Comparison of ENCODE assay signal across 9 cellular contexts in the genomic region with DNA sequence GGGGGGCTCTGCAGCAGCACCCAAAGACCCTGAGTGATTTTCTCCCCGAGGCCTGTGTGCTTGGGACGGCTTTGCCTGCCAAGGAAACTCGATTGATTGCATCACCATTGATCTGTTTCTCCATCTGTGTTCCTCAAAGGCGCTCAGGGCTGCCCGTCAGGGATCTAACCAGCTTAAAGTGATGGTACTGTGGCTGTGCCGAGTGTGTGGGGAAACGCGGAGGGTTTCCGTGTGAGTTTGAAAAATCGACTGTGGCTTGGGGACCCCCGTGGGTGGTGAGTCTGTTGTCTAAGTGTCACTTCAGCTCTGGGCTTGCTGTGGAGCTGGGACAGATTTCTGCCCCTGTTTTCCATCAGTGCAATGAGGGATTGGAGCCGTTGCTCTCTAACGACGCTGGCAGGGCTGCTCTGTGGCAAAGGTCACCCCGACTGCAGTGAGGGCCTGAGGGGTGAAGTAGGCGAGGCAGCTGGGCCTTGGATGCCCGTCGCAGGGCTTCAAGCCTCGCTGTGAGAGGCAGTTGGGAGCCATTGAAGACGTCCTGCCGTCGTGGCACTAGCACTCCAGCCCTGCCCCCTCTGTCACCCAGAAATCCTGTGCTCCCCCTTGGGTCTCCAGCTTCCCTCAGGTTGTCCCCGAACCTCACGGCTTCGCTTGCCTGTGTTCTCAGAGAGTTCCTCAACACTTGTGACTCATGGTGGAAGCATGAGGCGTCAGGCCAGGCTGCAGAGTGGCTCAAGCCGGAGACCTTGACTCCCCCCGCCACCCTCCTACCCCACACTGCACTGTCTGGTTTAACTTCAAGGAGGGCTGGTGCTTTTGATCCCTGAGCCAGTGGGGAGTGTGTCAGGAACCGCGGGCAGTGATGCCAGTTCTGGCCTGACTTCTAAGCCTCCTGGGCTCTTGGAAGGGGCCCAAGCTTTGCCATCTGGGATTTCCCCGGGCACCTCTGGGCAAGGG. TPM values are rescaled to one million over a fixed set of nuclear protein-coding genes. Genes with fewer than 3 reads are reported as not detected.
DNase-seq lines count a peak whose midpoint lies in the region; ATAC-seq and TF ChIP-seq lines count a peak whose summit lies in the region.
"Had no signal": no experiment of that assay in that cellular context is flagged by ENCODE, and none has a peak within 500 bp of the region (broad histone marks: within the 10 kb centered on the region; RNA-seq: fewer than 3 reads in every experiment).

No MANE protein-coding gene starts in this region.

- H3K4me3 Mint-ChIP-seq in neural progenitor cell = peak overlapping the region; percentile 35
- H3K4me3 Mint-ChIP-seq: dendritic cell treated with granulocyte-macrophage colony-stimulating factor and Interleukin-4, amounts not matched to agents 40 ng/mL and 50 ng/mL, for 4 days had no signal

- H4K20me1 ChIP-seq in neural progenitor cell (ENCODE audit: low read depth) = peaks cover 5% of the 10 kb centered on the region

- no peak for ATAC-seq in GM18909 (IDR thresholded peaks at IDR 0.05; ENCODE audit: poor library complexity, unreplicated experiment)
- no peak for ATAC-seq in GM21526 (IDR thresholded peaks at IDR 0.05; ENCODE audit: low FRiP score, unreplicated experiment)

- peaks cover 24% of the 10 kb centered on the region for H3K27me3 Mint-ChIP-seq in neural progenitor cell (ENCODE audit: insufficient read depth, low read depth)

- peaks cover 10% of the 10 kb centered on the region for H3K27me3 ChIP-seq in neural progenitor cell

- H2AFZ ChIP-seq in neural progenitor cell (replicated peaks) = no peak overlapping the region

- H3K9me3 ChIP-seq in neural progenitor cell (ENCODE audit: low read depth) = no peaks in the 10 kb centered on the region

- no peak for TF ChIP-seq CTCF in neural progenitor cell (IDR thresholded peaks at IDR 0.05)

- no peaks in the 10 kb centered on the region for H3K36me3 Mint-ChIP-seq in neural progenitor cell

- H3K9ac ChIP-seq in neural progenitor cell = no peak overlapping the region

- no peaks in the 10 kb centered on the region for H3K9me3 Mint-ChIP-seq in neural progenitor cell
- H3K9me3 Mint-ChIP-seq: dendritic cell treated with granulocyte-macrophage colony-stimulating factor and Interleukin-4, amounts not matched to agents 40 ng/mL and 50 ng/mL, for 4 days had no signal

- H3K4me1 ChIP-seq in neural progenitor cell = peaks cover 6% of the 10 kb centered on the region

- H3K27ac Mint-ChIP-seq in neural progenitor cell = peak overlapping the region; percentile 76
- H3K27ac Mint-ChIP-seq: dendritic cell treated with granulocyte-macrophage colony-stimulating factor and Interleukin-4, amounts not matched to agents 40 ng/mL and 50 ng/mL, for 4 days had no signal

- DNase-seq in Ammon's horn (ENCODE audit: low spot score) (peak; percentile 54), LoVo (ENCODE audit: low spot score) (peak; percentile 23), cerebellum (ENCODE audit: low spot score) (peak; percentile 43), neural progenitor cell (ENCODE audit: low spot score) (peak; percentile 32), COLO668 (lab: John Stamatoyannopoulos, UW; ENCODE audit: unreplicated experiment) (no peak), cerebellar nuclear complex (lab: John Stamatoyannopoulos, UW) (no peak)

- no peak overlapping the region for H3K4me2 ChIP-seq in neural progenitor cell

- no peaks in the 10 kb centered on the region for H3K79me2 ChIP-seq in neural progenitor cell (ENCODE audit: low read depth)

- no peaks in the 10 kb centered on the region for H3K36me3 ChIP-seq in neural progenitor cell

- no peak overlapping the region for H3K4me3 ChIP-seq in neural progenitor cell

- H3K27ac ChIP-seq in neural progenitor cell = no peak overlapping the region

- peaks cover 29% of the 10 kb centered on the region for H3K4me1 Mint-ChIP-seq in neural progenitor cell

- H3F3A ChIP-seq in neural progenitor cell (ENCODE audit: low read depth) = peaks cover 3% of the 10 kb centered on the region

RNA-seq across cellular contexts. Expression of a gene that starts 21.8 kb away (rescaled TPM):
- total RNA-seq in cerebellum (0.91 TPM), neural progenitor cell (ENCODE audit: low replicate concordance) (0.11 and 0.22 TPM in 2 replicates)

RNA-seq across cellular contexts. Expression of a gene that starts 59.8 kb away (rescaled TPM):
- total RNA-seq in cerebellum = 18.0 TPM
- total RNA-seq in neural progenitor cell (ENCODE audit: low replicate concordance) = 27.7 and 68.3 TPM in 2 replicates

Comparison
In these comparisons a context has a peak if more than half of its experiments do, and no peak if none do; other contexts are left out.
1. DNase-seq: peak in Ammon's horn (single experiment), LoVo (single experiment), cerebellum (single experiment) and neural progenitor cell (single experiment); none in COLO668 (single experiment) and cerebellar nuclear complex (0 of 2).